In the genomic region with DNA sequence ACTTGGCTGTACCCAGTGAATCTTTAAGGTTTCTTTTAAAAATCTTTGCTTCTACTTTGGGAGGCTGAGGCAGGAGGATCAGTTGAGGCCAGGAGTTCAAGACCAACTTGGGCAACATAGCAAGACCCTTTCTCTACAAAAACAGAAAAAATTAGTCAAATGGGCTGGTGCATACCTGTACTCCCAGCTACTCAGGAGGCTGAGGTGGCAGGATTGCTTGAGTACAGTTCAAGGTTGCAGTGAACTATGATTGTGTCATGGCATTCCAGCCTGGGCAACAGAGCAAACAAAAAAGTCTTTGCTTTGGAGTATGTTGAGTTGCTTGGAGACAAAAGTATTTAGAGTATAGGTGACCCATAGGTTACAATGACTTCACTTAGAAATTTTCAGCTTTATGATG, we compare ENCODE assay signal across 22 cellular contexts. TPM values are rescaled to one million over a fixed set of nuclear protein-coding genes. Genes with fewer than 3 reads are reported as not detected.
DNase-seq lines count a peak whose midpoint lies in the region; ATAC-seq and TF ChIP-seq lines count a peak whose summit lies in the region.
"Had no signal": no experiment of that assay in that cellular context is flagged by ENCODE, and none has a peak within 500 bp of the region (broad histone marks: within the 10 kb centered on the region; RNA-seq: fewer than 3 reads in every experiment).

No MANE protein-coding gene starts in this region.

- no peaks in the 10 kb centered on the region for H3K79me2 ChIP-seq in trophoblast cell (ENCODE audit: control insufficient read depth, insufficient read depth, low read length, poor library complexity)

- H3K4me1 ChIP-seq in RWPE2 (ENCODE audit: insufficient read depth, poor library complexity, severe bottlenecking), result no peaks in the 10 kb centered on the region
- H3K4me1 ChIP-seq in trophoblast cell (ENCODE audit: control insufficient read depth in 1 of 2, insufficient read depth in 2 of 2, low read length in 2 of 2), result no peaks in the 10 kb centered on the region

- H2BK120ac ChIP-seq in trophoblast cell (ENCODE audit: insufficient read depth, low read length, poor library complexity), result no peak overlapping the region

- no peak overlapping the region for H2BK12ac ChIP-seq in trophoblast cell (ENCODE audit: low read length)

- no peaks in the 10 kb centered on the region for H3K79me1 ChIP-seq in trophoblast cell (ENCODE audit: low read length)

- H3K4ac ChIP-seq in trophoblast cell (ENCODE audit: low read depth, low read length), result no peak overlapping the region

- H3K9ac ChIP-seq in trophoblast cell (ENCODE audit: low read length), result no peak overlapping the region

- no peak overlapping the region for H4K91ac ChIP-seq in trophoblast cell (ENCODE audit: low read depth, low read length)

- H2AFZ ChIP-seq in trophoblast cell (ENCODE audit: insufficient read depth, low read length, poor library complexity), result no peak overlapping the region

- H3K4me3 ChIP-seq in RWPE2 (ENCODE audit: severe bottlenecking) (no peak overlapping the region), trophoblast cell (ENCODE audit: low read depth, low read length) (no peak overlapping the region)
- H3K4me3 ChIP-seq: adrenal gland, sigmoid colon had no signal

- no peak overlapping the region for H2AK5ac ChIP-seq in trophoblast cell (ENCODE audit: low read length)

- H3K23ac ChIP-seq in trophoblast cell (ENCODE audit: low read length), result no peak overlapping the region

- H3K9me3 ChIP-seq in RWPE2 (ENCODE audit: severe bottlenecking) (no peaks in the 10 kb centered on the region), trophoblast cell (ENCODE audit: insufficient read depth, low read depth, low read length) (no peaks in the 10 kb centered on the region)
- H3K9me3 ChIP-seq: adrenal gland, sigmoid colon had no signal

- H4K8ac ChIP-seq in trophoblast cell (ENCODE audit: low read depth, low read length), result no peak overlapping the region

- DNase-seq in SIG-M5 treated with dmso at 0.1 percent for 504 hours (lab: John Stamatoyannopoulos, UW; ENCODE audit: unreplicated experiment) (peak; percentile 52), SIG-M5 (lab: John Stamatoyannopoulos, UW) (no peak), RWPE2 (ENCODE audit: low spot score) (no peak), kidney glomerular epithelial cell (lab: John Stamatoyannopoulos, UW) (peak; percentile 20), trophoblast cell (peak; percentile 85 to 90), NCI-H2171 treated with DMSO at 0.1 percent for 48 hours (lab: John Stamatoyannopoulos, UW) (no peak), occipital lobe (lab: John Stamatoyannopoulos, UW) (no peak)
- DNase-seq: activated CD4-positive, alpha-beta T cell treated with anti-CD3 and anti-CD28 coated beads for 1 hour; activated CD8-positive, alpha-beta memory T cell treated with anti-CD3 and anti-CD28 coated beads for 24 hours; activated naive CD4-positive, alpha-beta T cell treated with Interleukin-2 at 50 U/mL for 16 hours; effector CD4-positive, alpha-beta T cell; Karpas-422; NCI-H187 treated with DMSO at 0.1 percent for 48 hours; NCI-H524; SHP77 treated with DMSO at 0.1 percent for 48 hours; sigmoid colon; stimulated activated CD4-positive, alpha-beta T cell treated with anti-CD3 and anti-CD28 coated beads, Interleukin-4, amount 100 ng/mL, for 24 hours had no signal

- TF ChIP-seq CTCF in RWPE2 (IDR thresholded peaks at IDR 0.05; ENCODE audit: poor library complexity, severe bottlenecking), result no peak

- peak; percentile 41; the same call in 1 of the 3 replicates for ATAC-seq in RWPE2 (ENCODE audit: low read depth)
- ATAC-seq in activated CD4-positive, CD25-positive, alpha-beta regulatory T cell treated with anti-CD3 and anti-CD28 coated beads, Interleukin-2, amount 50 U/mL, for 24 hours, result no peak
- ATAC-seq: stimulated activated memory B cell treated with anti-CD40 and anti-IgM and Interleukin-4, amounts not matched to agents 10 μg/mL and 1 μg/mL and 100 μg/mL, for 72 hours had no signal

- no peak overlapping the region for H3K4me2 ChIP-seq in trophoblast cell (ENCODE audit: low read length)

- H3K27me3 ChIP-seq in RWPE2 (ENCODE audit: insufficient read depth, poor library complexity, severe bottlenecking), result no peaks in the 10 kb centered on the region
- no peaks in the 10 kb centered on the region for H3K27me3 ChIP-seq in trophoblast cell (ENCODE audit: insufficient read depth, low read length)
- H3K27me3 ChIP-seq: adrenal gland, sigmoid colon had no signal

- H4K12ac ChIP-seq in trophoblast cell (ENCODE audit: low read depth, low read length), result no peak overlapping the region

- H3K18ac ChIP-seq in trophoblast cell (ENCODE audit: low read length), result no peak overlapping the region

- H3K27ac ChIP-seq in RWPE2 (ENCODE audit: poor library complexity, severe bottlenecking) (no peak overlapping the region), trophoblast cell (ENCODE audit: low read depth, low read length) (no peak overlapping the region)
- H3K27ac ChIP-seq: 22Rv1, epithelial cell of prostate, sigmoid colon had no signal

- peaks cover 79% of the 10 kb centered on the region for H3K36me3 ChIP-seq in RWPE2 (ENCODE audit: low read depth)
- H3K36me3 ChIP-seq in trophoblast cell (ENCODE audit: control insufficient read depth in 1 of 2, insufficient read depth in 2 of 2, low read length in 2 of 2), result peaks cover 21 to 51% of the 10 kb centered on the region in 2 experiments

- H3K14ac ChIP-seq in trophoblast cell (ENCODE audit: low read length), result no peak overlapping the region

- H2BK5ac ChIP-seq in trophoblast cell (ENCODE audit: low read depth, low read length, poor library complexity), result no peak overlapping the region

RNA-seq across cellular contexts. Expression of a gene that starts 6.2 kb away (rescaled TPM):
- 16.2 and 16.7 TPM in 2 replicates for polyA plus RNA-seq in trophoblast cell (2013)
- total RNA-seq in occipital lobe, result 21.5 TPM

RNA-seq across cellular contexts. Expression of a gene that starts 11.4 kb away (rescaled TPM):
- polyA plus RNA-seq in trophoblast cell (2013), result 269 and 271 TPM in 2 replicates
- total RNA-seq in occipital lobe, result 244 TPM

RNA-seq across cellular contexts. Expression of a gene that starts 37.8 kb away (rescaled TPM):
- 29.6 and 30.3 TPM in 2 replicates for polyA plus RNA-seq in trophoblast cell (2013)
- total RNA-seq in occipital lobe, result 27.1 TPM

RNA-seq across cellular contexts. Expression of a gene that starts 37.9 kb away (rescaled TPM):
- polyA plus RNA-seq in trophoblast cell (2013), result 20.7 and 21.6 TPM in 2 replicates
- total RNA-seq in occipital lobe, result 38.7 TPM

Comparison
In these comparisons a context has a peak if more than half of its experiments do, and no peak if none do; other contexts are left out.
1. DNase-seq: peak in SIG-M5 treated with dmso at 0.1 percent for 504 hours (single experiment), kidney glomerular epithelial cell (single experiment) and trophoblast cell (2 of 2); none in SIG-M5 (single experiment), RWPE2 (single experiment), NCI-H2171 treated with DMSO at 0.1 percent for 48 hours (single experiment) and occipital lobe (single experiment).